In genomic region chr12:13211191-13211858, GRCh38 we compare ENCODE assay signal across 10 cellular contexts. TPM values are rescaled to one million over a fixed set of nuclear protein-coding genes. Genes with fewer than 3 reads are reported as not detected.
DNase-seq lines count a peak whose midpoint lies in the region; ATAC-seq, FAIRE-seq and TF ChIP-seq lines count a peak whose summit lies in the region.
"Had no signal": no experiment of that assay in that cellular context is flagged by ENCODE, and none has a peak within 500 bp of the region (broad histone marks: within the 10 kb centered on the region; RNA-seq: fewer than 3 reads in every experiment).

No MANE protein-coding gene starts in this region.

- POLR2A ChIA-PET in HepG2 (lab: Yijun Ruan, JAX) (no interaction called here), GM10248 (lab: Yijun Ruan, JAX) (no interaction called here)
- POLR2A ChIA-PET in activated CD4-positive, alpha-beta memory T cell treated with anti-CD3 and anti-CD28 coated beads for 36 hours (lab: Charles Lee) = interaction anchor here (0.5 to 3.5 kb wide), 5 partner anchors 14 to 163 kb away, joined by 3 to 27 read pairs (median 5); partner anchors contain the start of genes EMP1 and GSG1

- peak overlapping the region; percentile 53 for H3K4me3 Mint-ChIP-seq in activated CD4-positive, alpha-beta memory T cell treated with anti-CD3 and anti-CD28 coated beads for 36 hours

- in situ Hi-C loops in HepG2 (cut with HindIII; ENCODE audit: extremely low pct_ligation_motif_present, low pct_unique_long_range_greater_than_20kb) = loop anchor here (5.0 to 25.0 kb wide), 3 partner anchors 114 to 424 kb away; partner anchors contain the start of gene APOLD1

- H3K79me2 ChIP-seq in HepG2 (ENCODE audit: insufficient read depth, low read length) = no peaks in the 10 kb centered on the region

- H3K36me3 Mint-ChIP-seq in activated CD4-positive, alpha-beta memory T cell treated with anti-CD3 and anti-CD28 coated beads for 36 hours = peaks cover 18% of the 10 kb centered on the region

- H3K4me1 ChIP-seq in HepG2 (ENCODE audit: insufficient read depth, low read length) (peaks cover 7% of the 10 kb centered on the region), right lobe of liver (no peaks in the 10 kb centered on the region), thyroid gland (peaks cover 43 to 57% of the 10 kb centered on the region in 2 donors)

- H3K27me3 ChIP-seq in HepG2 (ENCODE audit: control insufficient read depth in 1 of 2, insufficient read depth in 2 of 2, low read length in 2 of 2) = peaks cover 0 to 26% of the 10 kb centered on the region in 2 experiments; a peak in 2 of 5 replicates
- H3K27me3 ChIP-seq in right lobe of liver = no peaks in the 10 kb centered on the region
- no peaks in the 10 kb centered on the region for H3K27me3 ChIP-seq in thyroid gland
- H3K27me3 ChIP-seq: adrenal gland had no signal

- H3K4me1 Mint-ChIP-seq in activated CD4-positive, alpha-beta memory T cell treated with anti-CD3 and anti-CD28 coated beads for 36 hours (ENCODE audit: low read depth) = peaks cover 60% of the 10 kb centered on the region

- no peak overlapping the region for H3K27ac ChIP-seq in HepG2 (ENCODE audit: extremely low read length, insufficient read depth, low read length)
- H3K27ac ChIP-seq in right lobe of liver = no peak overlapping the region
- peak overlapping the region in 2 of 3 donors; percentile 53 to 73 for H3K27ac ChIP-seq in thyroid gland

- H3K27me3 Mint-ChIP-seq in activated CD4-positive, alpha-beta memory T cell treated with anti-CD3 and anti-CD28 coated beads for 36 hours = no peaks in the 10 kb centered on the region

- H3K9me3 ChIP-seq in HepG2 (ENCODE audit: low read length) (no peaks in the 10 kb centered on the region), right lobe of liver (no peaks in the 10 kb centered on the region), thyroid gland (no peaks in the 10 kb centered on the region)
- H3K9me3 ChIP-seq: adrenal gland had no signal

- peak; percentile 35; the same call in 2 of the 3 replicates for ATAC-seq in HepG2
- no peak for ATAC-seq in right lobe of liver

- 2% methylated on average over 7 of the region's 7 CpGs for WGBS in HepG2 (ENCODE audit: low lambda C conversion rate)
- WGBS in right lobe of liver (ENCODE audit: insufficient coverage, low coverage, low lambda C conversion rate, missing lambda C conversion rate) = 63% methylated on average over 7 of the region's 7 CpGs
- 68 to 74% methylated on average over 7 of the region's 7 CpGs for WGBS in thyroid gland, 2 donors

- peak overlapping the region; percentile 63 for H3K4me2 ChIP-seq in HepG2 (ENCODE audit: low read depth, low read length)

- H3K36me3 ChIP-seq in HepG2 (replicated peaks in 1 of 2; ENCODE audit: control insufficient read depth in 1 of 2, insufficient read depth in 2 of 2, low read length in 2 of 2) (no peaks in the 10 kb centered on the region), right lobe of liver (no peaks in the 10 kb centered on the region), thyroid gland (peaks cover 42 to 48% of the 10 kb centered on the region in 2 donors)

- no peaks in the 10 kb centered on the region for H3K9me3 Mint-ChIP-seq in activated CD4-positive, alpha-beta memory T cell treated with anti-CD3 and anti-CD28 coated beads for 36 hours

- CTCF ChIA-PET in HepG2 (lab: Yijun Ruan, JAX; ENCODE audit: low intra/inter-chr PET ratio, low total read pairs) = interaction anchor here (1.0 to 3.0 kb wide), 7 partner anchors 110 to 374 kb away, joined by 3 to 17 read pairs (median 5); no protein-coding TSS in a partner anchor
- CTCF ChIA-PET in activated CD4-positive, alpha-beta memory T cell treated with anti-CD3 and anti-CD28 coated beads for 36 hours (lab: Charles Lee) = interaction anchor here (0.6 to 9.3 kb wide), 45 partner anchors 10 to 423 kb away, joined by 3 to 173 read pairs (median 8); partner anchors contain the start of genes EMP1, FAM234B and GSG1
- CTCF ChIA-PET in GM10248 (lab: Yijun Ruan, JAX) = interaction anchor here (0.7 to 5.7 kb wide), 47 partner anchors 10 to 445 kb away, joined by 3 to 117 read pairs (median 5); partner anchors contain the start of gene EMP1

- H3K9ac ChIP-seq in HepG2 (ENCODE audit: insufficient read depth, low read depth, low read length) = 0 out of 2 replicates have a peak overlapping the region, but pooled peaks have one; percentile 8

- H2AFZ ChIP-seq in HepG2 (ENCODE audit: low read length) = no peak overlapping the region

- TF ChIP-seq RAD21 in HepG2 (CRISPR knock-in tag; IDR thresholded peaks at IDR 0.05) = no peak

- no peak for TF ChIP-seq EP300 in HepG2 (IDR thresholded peaks at IDR 0.05; ENCODE audit: low read depth in 2 of 2, low read length in 2 of 2)
- no peak for TF ChIP-seq EP300 in HepG2 (CRISPR knock-in tag; IDR thresholded peaks at IDR 0.05; ENCODE audit: borderline replicate concordance)

- no peak for FAIRE-seq in HepG2 (lab: Jason Lieb, UNC)

- H3K4me3 ChIP-seq in HepG2 (replicated peaks in 1 of 3; ENCODE audit: insufficient read depth in 1 of 3, low read depth in 2 of 3, low read length in 3 of 3) (no peak overlapping the region), right lobe of liver (no peak overlapping the region), thyroid gland (replicated peaks in 1 of 3) (no peak overlapping the region)
- H3K4me3 ChIP-seq: adrenal gland had no signal

- DNase-seq in HepG2 (ENCODE audit: low spot score) (no peak), right lobe of liver (no peak), fibroblast of gingiva (ENCODE audit: low read depth) (peak; percentile 39), thyroid gland (no peak), NCI-H2171 treated with DMSO at 0.1 percent for 48 hours (lab: John Stamatoyannopoulos, UW) (no peak), GM10248 (ENCODE audit: extremely low spot score) (no peak)
- peak; percentile 72 for DNase-seq in activated CD4-positive, alpha-beta memory T cell treated with anti-CD3 and anti-CD28 coated beads for 36 hours
- DNase-seq in central memory CD4-positive, alpha-beta T cell = no peak
- DNase-seq: foreskin melanocyte had no signal

- TF ChIP-seq CTCF in HepG2 (CRISPR knock-in tag; IDR thresholded peaks at IDR 0.05) (no peak), right lobe of liver (IDR thresholded peaks at IDR 0.05) (no peak), thyroid gland (IDR thresholded peaks at IDR 0.05) (no peak), GM10248 (IDR thresholded peaks at IDR 0.05; ENCODE audit: control extremely low read depth, extremely low read depth, low read depth, missing control alignments) (no peak)

- no peak for TF ChIP-seq POLR2A in HepG2 (IDR thresholded peaks at IDR 0.05; ENCODE audit: insufficient read depth in 1 of 2, low read depth in 2 of 2, low read length in 2 of 2)
- TF ChIP-seq POLR2A in right lobe of liver (IDR thresholded peaks at IDR 0.05) = no peak
- no peak for TF ChIP-seq POLR2A in thyroid gland (IDR thresholded peaks at IDR 0.05)

- no TSS peak for BruUV-seq in HepG2 (replicated peaks; lab: Mats Ljungman, UMichigan)

- intact Hi-C loops in HepG2 (cut with micrococcal nuclease; ENCODE audit: unreplicated experiment) (loop anchor here (5.0 to 10.0 kb wide), 2 partner anchors 374 to 407 kb away; no protein-coding TSS in a partner anchor), right lobe of liver (cut with DNase I) (loop anchor here (10.0 kb wide), 1 partner anchor 297 kb away; no protein-coding TSS in a partner anchor), thyroid gland (cut with DNase I) (loop anchor here (5.0 kb wide), 2 partner anchors 114 to 189 kb away; no protein-coding TSS in a partner anchor)
- intact Hi-C loops in activated CD4-positive, alpha-beta memory T cell treated with anti-CD3 and anti-CD28 coated beads for 36 hours (cut with micrococcal nuclease) = loop anchor here (1.0 to 5.0 kb wide), 11 partner anchors 15 to 423 kb away; partner anchors contain the start of genes EMP1, GSG1 and HEBP1

- H3K27ac Mint-ChIP-seq in activated CD4-positive, alpha-beta memory T cell treated with anti-CD3 and anti-CD28 coated beads for 36 hours = peak overlapping the region; percentile 93

- no peaks in the 10 kb centered on the region for H4K20me1 ChIP-seq in HepG2 (ENCODE audit: insufficient read depth, low read length)

RNA-seq across cellular contexts. Expression of gene EMP1, which starts 14.8 kb away (rescaled TPM):
- total RNA-seq in HepG2 (2016; rRNA removed; fragmentation: Illumina TruSeq; extraction: Trizol) (0.13 TPM in 1 of 2 replicates, not detected in the other), right lobe of liver (10 to 100 TPM in 4 of 6 experiments, 1 to 10 TPM in 2; 3.1 to 25.0 (median 14.5) TPM), thyroid gland (100 to 1,000 TPM; 459 to 634 (median 503) TPM)
- total RNA-seq in HepG2 (2016; cell fraction: cytosol; rRNA removed; fragmentation: Illumina TruSeq; extraction: Trizol; ENCODE audit: low read depth) = 0.71 TPM in 1 of 2 replicates, not detected in the other
- 0.09 and 0.35 TPM in 2 replicates for total RNA-seq in HepG2 (2016; cell fraction: insoluble cytoplasmic fraction; rRNA removed; fragmentation: Illumina TruSeq; extraction: Trizol)
- 0.03 TPM in 1 of 2 replicates, not detected in the other for total RNA-seq in HepG2 (2016; cell fraction: membrane; rRNA removed; fragmentation: Illumina TruSeq; extraction: Trizol)
- 0.50 and 0.59 TPM in 2 replicates for total RNA-seq in HepG2 (2016; cell fraction: nucleus; rRNA removed; fragmentation: Illumina TruSeq; extraction: Trizol)
- 0.61 and 0.76 TPM in 2 replicates for polyA plus RNA-seq in HepG2 (2011; rRNA removed)
- polyA plus RNA-seq in HepG2 (2011; cell fraction: cytosol; rRNA removed) = 0.09 and 0.10 TPM in 2 replicates
- polyA plus RNA-seq in HepG2 (2011; cell fraction: nucleus; rRNA removed) = 0.05 TPM in 1 of 2 replicates, not detected in the other
- polyA plus RNA-seq in HepG2 (2012) = 0.17 and 0.28 TPM in 2 replicates
- 0.01 TPM in 1 of 2 replicates, not detected in the other for polyA plus RNA-seq in HepG2 (2016; cell fraction: cytosol; fragmentation: Illumina TruSeq; extraction: Trizol; ENCODE audit: low read depth)
- polyA plus RNA-seq in HepG2 (2016; cell fraction: insoluble cytoplasmic fraction; fragmentation: Illumina TruSeq; extraction: Trizol; ENCODE audit: low read depth) = 0.05 TPM in 1 of 2 replicates, not detected in the other
- polyA plus RNA-seq in HepG2 (2016; cell fraction: membrane; fragmentation: Illumina TruSeq; extraction: Trizol; ENCODE audit: low read depth) = 0.28 TPM in 1 of 2 replicates, not detected in the other
- polyA plus RNA-seq in HepG2 (2016; cell fraction: nucleus; fragmentation: Illumina TruSeq; extraction: Trizol; ENCODE audit: insufficient read depth, low read depth) = 0.10 TPM in 1 of 2 replicates, not detected in the other
- 1.2 and 101 TPM in 2 replicates for polyA minus RNA-seq in HepG2 (2011; rRNA and poly(A)+ RNA removed; ENCODE audit: low replicate concordance)
- polyA minus RNA-seq in HepG2 (2011; cell fraction: cytosol; rRNA and poly(A)+ RNA removed) = not detected in 2 replicates
- 0.64 and 1.1 TPM in 2 replicates for polyA minus RNA-seq in HepG2 (2011; cell fraction: nucleus; rRNA and poly(A)+ RNA removed)
- 10 to 100 TPM; 54.4 to 57.3 TPM for total RNA-seq in activated CD4-positive, alpha-beta memory T cell treated with anti-CD3 and anti-CD28 coated beads for 36 hours

Comparison
In these comparisons a context has a peak if more than half of its experiments do, and no peak if none do; other contexts are left out.
1. DNase-seq: peak in activated CD4-positive, alpha-beta memory T cell treated with anti-CD3 and anti-CD28 coated beads for 36 hours (single experiment) and fibroblast of gingiva (single experiment); none in HepG2 (single experiment), right lobe of liver (0 of 3), thyroid gland (0 of 2), central memory CD4-positive, alpha-beta T cell (single experiment), NCI-H2171 treated with DMSO at 0.1 percent for 48 hours (single experiment) and GM10248 (single experiment).
2. H3K27ac ChIP-seq: peak in thyroid gland (2 of 3); none in HepG2 (single experiment) and right lobe of liver (0 of 3).
3. RNA of gene EMP1, which starts 14.8 kb away (total RNA-seq): 459 to 634 TPM in thyroid gland; 54.4 to 57.3 TPM in activated CD4-positive, alpha-beta memory T cell treated with anti-CD3 and anti-CD28 coated beads for 36 hours, 3.1 to 25.0 TPM in right lobe of liver and 0.03 to 0.71 TPM in HepG2; every median in the first group is over 4 times any median in the second.